Comparison of ENCODE assay signal across 22 cellular contexts in the genomic region with DNA sequence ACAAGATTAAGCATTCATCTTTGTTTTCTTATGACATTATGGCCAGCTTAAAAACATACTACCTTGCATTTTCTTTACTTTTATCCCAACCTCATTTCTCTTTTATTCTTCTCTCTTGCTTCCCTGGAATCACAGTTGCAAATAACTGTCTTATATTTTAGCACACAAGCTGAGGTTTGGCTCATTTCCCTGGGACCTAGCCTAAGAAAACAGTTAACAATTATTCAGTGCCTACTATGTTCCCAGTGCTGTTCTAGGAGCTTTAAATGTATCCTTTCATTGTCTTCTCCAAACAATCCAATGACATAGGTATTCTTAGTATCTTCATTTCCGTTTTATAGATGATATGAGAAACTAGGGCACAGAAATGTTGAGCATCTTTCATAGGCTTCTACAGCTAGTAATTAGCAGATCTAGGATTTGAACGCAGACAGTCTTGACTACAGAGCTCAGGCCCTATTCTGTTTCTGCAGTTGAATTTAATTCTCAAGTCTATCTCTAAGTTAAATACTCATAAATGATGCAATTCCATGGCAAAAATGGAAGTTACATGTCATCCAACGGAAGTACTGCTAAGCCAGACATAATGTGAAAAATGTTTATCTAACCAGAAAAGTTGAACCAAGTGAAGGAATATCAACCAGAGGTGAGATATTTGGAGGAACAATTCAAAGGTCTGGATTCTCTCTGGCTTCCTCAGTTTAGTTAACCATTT. TPM values are rescaled to one million over a fixed set of nuclear protein-coding genes. Genes with fewer than 3 reads are reported as not detected.
DNase-seq lines count a peak whose midpoint lies in the region; ATAC-seq and TF ChIP-seq lines count a peak whose summit lies in the region.
"Had no signal": no experiment of that assay in that cellular context is flagged by ENCODE, and none has a peak within 500 bp of the region (broad histone marks: within the 10 kb centered on the region; RNA-seq: fewer than 3 reads in every experiment).

No MANE protein-coding gene starts in this region.

- no peak overlapping the region for H3K9ac ChIP-seq in adipocyte (ENCODE audit: low read length)
- H3K9ac ChIP-seq: KMS-11 had no signal

- H3K27me3 ChIP-seq in adipocyte (replicated peaks; ENCODE audit: control insufficient read depth, insufficient read depth, low read length) = no peaks in the 10 kb centered on the region
- H3K27me3 ChIP-seq in lower lobe of right lung (ENCODE audit: low read depth) = no peaks in the 10 kb centered on the region
- H3K27me3 ChIP-seq: Peyer's patch had no signal

- no peaks in the 10 kb centered on the region for H3K36me3 Mint-ChIP-seq in activated T-helper 2 cell treated with anti-CD3 and anti-CD28 coated beads, Interferon-gamma antibody, Interleukin-2, Interleukin-4, amounts not matched to agents 10 μg/mL and 5 μg/mL and 100 μg/mL, durations not matched to agents 14 hours and 24 hours and 36 hours (ENCODE audit: low read depth)

- H3K4me1 ChIP-seq in adipocyte (ENCODE audit: control insufficient read depth, insufficient read depth, low read length) (peaks cover 39% of the 10 kb centered on the region), lower lobe of right lung (no peaks in the 10 kb centered on the region)
- H3K4me1 ChIP-seq: Peyer's patch had no signal

- intact Hi-C loops in activated T-helper 2 cell treated with anti-CD3 and anti-CD28 coated beads, Interferon-gamma antibody, Interleukin-2, Interleukin-4, amounts not matched to agents 10 μg/mL and 5 μg/mL and 100 μg/mL, durations not matched to agents 14 hours and 24 hours and 36 hours (cut with micrococcal nuclease) = no loop called here
- intact Hi-C loops in lower lobe of right lung (cut with DNase I) = no loop called here

- DNase-seq in HT1080 (ENCODE audit: low read depth) (peak; percentile 15), adipocyte (ENCODE audit: low read depth) (peak; percentile 49), dermis blood vessel endothelial cell (peak; percentile 42), iris pigment epithelial cell (ENCODE audit: low read depth) (peak; percentile 70), SIG-M5 (lab: John Stamatoyannopoulos, UW) (no peak), NCI-H1092 (lab: John Stamatoyannopoulos, UW) (no peak), lower lobe of right lung (no peak)
- DNase-seq in activated T-helper 2 cell treated with anti-CD3 and anti-CD28 coated beads, Interferon-gamma antibody, Interleukin-2, Interleukin-4, amounts not matched to agents 10 μg/mL and 5 μg/mL and 100 μg/mL, durations not matched to agents 14 hours and 24 hours and 36 hours (ENCODE audit: low spot score) = no peak
- DNase-seq: ACHN; CD4-positive, alpha-beta T cell; DMS79 treated with DMSO at 0.1 percent for 48 hours; GDM1; HFFc6; NCI-H1417; NCI-H2029; NCI-H2171 treated with DMSO at 0.1 percent for 48 hours; NCI-H774; Peyer's patch; SHP77 treated with DMSO at 0.1 percent for 48 hours had no signal

- no peak overlapping the region for H3K4me3 Mint-ChIP-seq in activated T-helper 2 cell treated with anti-CD3 and anti-CD28 coated beads, Interferon-gamma antibody, Interleukin-2, Interleukin-4, amounts not matched to agents 10 μg/mL and 5 μg/mL and 100 μg/mL, durations not matched to agents 14 hours and 24 hours and 36 hours (ENCODE audit: low read depth)
- H3K4me3 Mint-ChIP-seq: B cell; CD4-positive, alpha-beta T cell; HFFc6 had no signal

- H3K9me3 ChIP-seq in adipocyte (ENCODE audit: control insufficient read depth, low read length) (no peaks in the 10 kb centered on the region), lower lobe of right lung (no peaks in the 10 kb centered on the region)
- H3K9me3 ChIP-seq: Peyer's patch had no signal

- H3K27me3 Mint-ChIP-seq in activated T-helper 2 cell treated with anti-CD3 and anti-CD28 coated beads, Interferon-gamma antibody, Interleukin-2, Interleukin-4, amounts not matched to agents 10 μg/mL and 5 μg/mL and 100 μg/mL, durations not matched to agents 14 hours and 24 hours and 36 hours (ENCODE audit: low read depth) = peaks cover 72% of the 10 kb centered on the region

- no peak overlapping the region for H3K27ac ChIP-seq in lower lobe of right lung
- H3K27ac ChIP-seq: KMS-11, Peyer's patch had no signal

- H3K27ac Mint-ChIP-seq in activated T-helper 2 cell treated with anti-CD3 and anti-CD28 coated beads, Interferon-gamma antibody, Interleukin-2, Interleukin-4, amounts not matched to agents 10 μg/mL and 5 μg/mL and 100 μg/mL, durations not matched to agents 14 hours and 24 hours and 36 hours = no peak overlapping the region
- H3K27ac Mint-ChIP-seq: B cell; CD4-positive, alpha-beta T cell; HFFc6 had no signal

- H3K4me3 ChIP-seq in adipocyte (ENCODE audit: low read length) (no peak overlapping the region), lower lobe of right lung (no peak overlapping the region)
- H3K4me3 ChIP-seq: Peyer's patch had no signal

- H3K36me3 ChIP-seq in adipocyte (ENCODE audit: control insufficient read depth, insufficient read depth, low read length, severe bottlenecking) (no peaks in the 10 kb centered on the region), lower lobe of right lung (no peaks in the 10 kb centered on the region)
- H3K36me3 ChIP-seq: Peyer's patch had no signal

- no peak for ATAC-seq in lower lobe of right lung

- TF ChIP-seq CTCF in lower lobe of right lung (IDR thresholded peaks at IDR 0.05) = no peak

- no peaks in the 10 kb centered on the region for H3K9me3 Mint-ChIP-seq in activated T-helper 2 cell treated with anti-CD3 and anti-CD28 coated beads, Interferon-gamma antibody, Interleukin-2, Interleukin-4, amounts not matched to agents 10 μg/mL and 5 μg/mL and 100 μg/mL, durations not matched to agents 14 hours and 24 hours and 36 hours
- H3K9me3 Mint-ChIP-seq: CD4-positive, alpha-beta T cell; HFFc6 had no signal

- H3K4me1 Mint-ChIP-seq in activated T-helper 2 cell treated with anti-CD3 and anti-CD28 coated beads, Interferon-gamma antibody, Interleukin-2, Interleukin-4, amounts not matched to agents 10 μg/mL and 5 μg/mL and 100 μg/mL, durations not matched to agents 14 hours and 24 hours and 36 hours (ENCODE audit: low read depth) = no peaks in the 10 kb centered on the region
- H3K4me1 Mint-ChIP-seq: B cell had no signal

RNA-seq across cellular contexts. Expression of a gene that starts 52.3 kb away (rescaled TPM):
- total RNA-seq in HT1080 (2014; rRNA removed; shearing (Covaris generic)) = 1.8 and 1.9 TPM in 2 replicates
- 0.14 TPM in 1 of 2 replicates, not detected in the other for polyA plus RNA-seq in HT1080 (2015; cell fraction: cytosol; rRNA removed)
- polyA plus RNA-seq in HT1080 (2015; cell fraction: nucleus; rRNA removed) = 0.25 and 1.5 TPM in 2 replicates
- total RNA-seq in dermis blood vessel endothelial cell (19.2 and 36.9 TPM in 2 replicates), lower lobe of right lung (35.2 TPM)
- total RNA-seq in activated T-helper 2 cell treated with anti-CD3 and anti-CD28 coated beads, Interferon-gamma antibody, Interleukin-2, Interleukin-4, amounts not matched to agents 10 μg/mL and 5 μg/mL and 100 μg/mL, durations not matched to agents 14 hours and 24 hours and 36 hours = 66.6 and 79.9 TPM in 2 replicates
- total RNA-seq: H4 had no signal

Comparison
In these comparisons a context has a peak if more than half of its experiments do, and no peak if none do; other contexts are left out.
1. DNase-seq: peak in HT1080 (single experiment), adipocyte (single experiment), dermis blood vessel endothelial cell (single experiment) and iris pigment epithelial cell (single experiment); none in SIG-M5 (single experiment), NCI-H1092 (single experiment), activated T-helper 2 cell treated with anti-CD3 and anti-CD28 coated beads, Interferon-gamma antibody, Interleukin-2, Interleukin-4, amounts not matched to agents 10 μg/mL and 5 μg/mL and 100 μg/mL, durations not matched to agents 14 hours and 24 hours and 36 hours (single experiment) and lower lobe of right lung (single experiment).